ENCODE assay signal across 29 cellular contexts in the genomic region with DNA sequence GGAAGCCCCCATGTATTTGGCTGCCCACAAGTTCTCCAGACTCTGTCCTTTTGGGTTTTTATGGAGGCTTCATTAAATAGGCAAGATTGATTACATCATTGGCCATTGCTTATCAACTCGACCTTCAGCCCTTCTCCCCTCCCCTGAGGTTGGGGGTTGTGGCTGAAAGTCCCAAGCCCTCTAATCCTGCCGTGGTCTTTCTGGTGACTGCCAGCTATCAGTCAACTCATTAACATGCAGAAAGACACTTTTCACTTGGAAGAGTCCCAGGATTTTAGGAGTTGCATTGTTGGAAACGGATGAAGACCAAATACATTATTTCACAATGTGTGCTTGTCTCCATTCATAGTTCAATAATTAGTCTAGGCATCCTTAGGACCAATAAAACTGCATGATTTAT. TPM values are rescaled to one million over a fixed set of nuclear protein-coding genes. Genes with fewer than 3 reads are reported as not detected.
"Had no signal": no experiment of that assay in that cellular context is flagged by ENCODE, and none has a peak within 500 bp of the region (broad histone marks: within the 10 kb centered on the region; RNA-seq: fewer than 3 reads in every experiment).

No MANE protein-coding gene starts in this region.

- H2AFZ ChIP-seq: hepatocyte had no signal

- H3K4me2 ChIP-seq: hepatocyte had no signal

- H3K4me1 ChIP-seq: transverse colon had no signal

- DNase-seq: activated B cell treated with CpG ODN at 0.5 μM for 24 hours; activated CD4-positive, alpha-beta T cell treated with anti-CD3 and anti-CD28 coated beads for 36 hours; activated CD4-positive, alpha-beta T cell treated with anti-CD3 and anti-CD28 coated beads, Interleukin-2, amount 50 U/mL, for 4 hours; activated CD8-positive, alpha-beta memory T cell treated with anti-CD3 and anti-CD28 coated beads for 24 hours; activated CD8-positive, alpha-beta memory T cell treated with anti-CD3 and anti-CD28 coated beads, Interleukin-2, amount 50 U/mL, for 4 hours; activated effector memory CD4-positive, alpha-beta T cell treated with Interleukin-2 at 50 U/mL for 16 hours; activated naive CD4-positive, alpha-beta T cell treated with anti-CD3 and anti-CD28 coated beads for 36 hours; activated naive CD8-positive, alpha-beta T cell treated with anti-CD3 and anti-CD28 coated beads, Interleukin-2, amount 10 ng/mL, durations not matched to agents 7 days and 5 days; activated T-cell treated with anti-CD3 and anti-CD28 coated beads, Interleukin-2, amount 50 U/mL, for 72 hours; amniotic stem cell; cortex of kidney; erythroblast; foreskin fibroblast; kidney glomerular epithelial cell; mesenchymal stem cell; mucosa of descending colon; occipital lobe; stimulated activated CD4-positive, alpha-beta T cell treated with anti-CD3 and anti-CD28 coated beads, Interleukin-12 subunit alpha, Interleukin-12 subunit beta, amount 100 ng/mL, for 4 hours; stimulated activated CD4-positive, alpha-beta T cell treated with anti-CD3 and anti-CD28 coated beads, Interleukin-4, amount 100 ng/mL, for 4 hours; T-helper 17 cell; transverse colon had no signal

- H3K27ac ChIP-seq: hepatocyte, suprapubic skin, transverse colon had no signal

- H3K9me3 ChIP-seq: mucosa of descending colon, suprapubic skin, transverse colon had no signal

- FAIRE-seq: bronchial epithelial cell, urothelium cell line had no signal

- ATAC-seq: activated CD4-positive, alpha-beta T cell treated with anti-CD3 and anti-CD28 coated beads for 36 hours; activated T-cell treated with anti-CD3 and anti-CD28 coated beads, Interleukin-2, amount 50 U/mL, for 72 hours; mucosa of descending colon; T-helper 17 cell had no signal

- H3K27me3 ChIP-seq: hepatocyte, suprapubic skin, transverse colon had no signal

- H3K4me3 ChIP-seq: hepatocyte, mucosa of descending colon, suprapubic skin, transverse colon had no signal

RNA-seq across cellular contexts. Expression of a gene that starts 54.5 kb away (rescaled TPM):
- total RNA-seq: activated B cell treated with CpG ODN at 0.5 μM for 24 hours; activated CD4-positive, alpha-beta T cell treated with anti-CD3 and anti-CD28 coated beads for 36 hours; activated naive CD4-positive, alpha-beta T cell treated with anti-CD3 and anti-CD28 coated beads for 36 hours; activated naive CD8-positive, alpha-beta T cell treated with anti-CD3 and anti-CD28 coated beads, Interleukin-2, amount 10 ng/mL, durations not matched to agents 7 days and 5 days; activated T-cell treated with anti-CD3 and anti-CD28 coated beads, Interleukin-2, amount 50 U/mL, for 72 hours; bronchial epithelial cell; cerebellum; hepatocyte; mucosa of descending colon; posterior vena cava; suprapubic skin; T-helper 17 cell; transverse colon had no signal
- polyA plus RNA-seq: fibroblast of lung, hepatocyte, neural cell had no signal
